In genomic region chr4:30380404-30380998, GRCh38 we compare ENCODE assay signal across 9 cellular contexts.
DNase-seq lines count a peak whose midpoint lies in the region; ATAC-seq and TF ChIP-seq lines count a peak whose summit lies in the region.
"Had no signal": no experiment of that assay in that cellular context is flagged by ENCODE, and none has a peak within 500 bp of the region (broad histone marks: within the 10 kb centered on the region; RNA-seq: fewer than 3 reads in every experiment).

No MANE protein-coding gene starts in this region.

- H3K27ac Mint-ChIP-seq in endodermal cell: no peak overlapping the region
- H3K27ac Mint-ChIP-seq in CD4-positive, alpha-beta T cell: no peak overlapping the region
- H3K27ac Mint-ChIP-seq: activated B cell treated with CpG ODN at 0.5 μM for 24 hours had no signal

- H3K4me3 Mint-ChIP-seq in endodermal cell: no peak overlapping the region
- H3K4me3 Mint-ChIP-seq in CD4-positive, alpha-beta T cell: no peak overlapping the region
- H3K4me3 Mint-ChIP-seq: activated B cell treated with CpG ODN at 0.5 μM for 24 hours had no signal

- POLR2A ChIA-PET in CD4-positive, alpha-beta T cell (lab: Charles Lee): no interaction called here

- H3K4me3 ChIP-seq in endodermal cell (ENCODE audit: low read length): no peak overlapping the region

- peaks cover 2% of the 10 kb centered on the region for H3K9me3 Mint-ChIP-seq in endodermal cell
- H3K9me3 Mint-ChIP-seq in CD4-positive, alpha-beta T cell: peaks cover 9% of the 10 kb centered on the region

- H3K4me1 ChIP-seq in endodermal cell (ENCODE audit: control insufficient read depth, insufficient read depth, low read length): no peaks in the 10 kb centered on the region

- DNase-seq in DMS114 treated with DMSO at 0.1 percent for 48 hours (lab: John Stamatoyannopoulos, UW; ENCODE audit: unreplicated experiment) (peak; percentile 26), OCI-M1 (lab: John Stamatoyannopoulos, UW) (peak; percentile 86), endodermal cell (peak; percentile 88), non-pigmented ciliary epithelial cell (ENCODE audit: low read depth) (peak; percentile 31), NCI-H2107 (lab: John Stamatoyannopoulos, UW) (no peak)
- no peak for DNase-seq in CD4-positive, alpha-beta T cell
- DNase-seq: activated B cell treated with CpG ODN at 0.5 μM for 24 hours had no signal

- ATAC-seq in GM19328 (IDR thresholded peaks at IDR 0.05; ENCODE audit: unreplicated experiment) (peak; percentile 90), HG03565 (IDR thresholded peaks at IDR 0.05; ENCODE audit: unreplicated experiment) (peak; percentile 96)
- no peak for ATAC-seq in CD4-positive, alpha-beta T cell (ENCODE audit: poor library complexity)

- no peaks in the 10 kb centered on the region for H3K4me1 Mint-ChIP-seq in endodermal cell
- no peaks in the 10 kb centered on the region for H3K4me1 Mint-ChIP-seq in CD4-positive, alpha-beta T cell (ENCODE audit: low read depth)
- H3K4me1 Mint-ChIP-seq: activated B cell treated with CpG ODN at 0.5 μM for 24 hours had no signal

- 45 to 50% methylated on average over 3 to 6 of the region's 6 CpGs for WGBS in endodermal cell (ENCODE audit: insufficient coverage in 1 of 2, insufficient read length in 1 of 2), 2 experiments

- no peaks in the 10 kb centered on the region for H3K36me3 ChIP-seq in endodermal cell (ENCODE audit: control insufficient read depth, insufficient read depth, low read length)

- CTCF ChIA-PET in CD4-positive, alpha-beta T cell (lab: Charles Lee): no interaction called here

- no peaks in the 10 kb centered on the region for H3K27me3 ChIP-seq in endodermal cell (ENCODE audit: control insufficient read depth, insufficient read depth, low read length, poor library complexity, severe bottlenecking)
- no peaks in the 10 kb centered on the region for H3K27me3 ChIP-seq in CD4-positive, alpha-beta T cell (ENCODE audit: control insufficient read depth, insufficient read depth, low read length)

- no peak overlapping the region for H3K9ac ChIP-seq in endodermal cell (ENCODE audit: extremely low read depth, low read length, poor library complexity, severe bottlenecking)

- intact Hi-C loops in CD4-positive, alpha-beta T cell (cut with DNase I, micrococcal nuclease): no loop called here

- peak; percentile 96 for TF ChIP-seq CTCF in endodermal cell (conservative IDR thresholded peaks at IDR 0.05)
- TF ChIP-seq CTCF in CD4-positive, alpha-beta T cell (IDR thresholded peaks at IDR 0.05): no peak

- no peaks in the 10 kb centered on the region for H3K27me3 Mint-ChIP-seq in endodermal cell (ENCODE audit: insufficient read depth)
- no peaks in the 10 kb centered on the region for H3K27me3 Mint-ChIP-seq in CD4-positive, alpha-beta T cell
- H3K27me3 Mint-ChIP-seq: activated B cell treated with CpG ODN at 0.5 μM for 24 hours had no signal

- H3K9me3 ChIP-seq in endodermal cell (ENCODE audit: control insufficient read depth, low read length): no peaks in the 10 kb centered on the region
- H3K9me3 ChIP-seq in CD4-positive, alpha-beta T cell (ENCODE audit: control insufficient read depth, low read length): no peaks in the 10 kb centered on the region

- no peak overlapping the region for H3K27ac ChIP-seq in endodermal cell (ENCODE audit: low read depth, low read length)
- H3K27ac ChIP-seq in CD4-positive, alpha-beta T cell (ENCODE audit: low read depth, low read length): no peak overlapping the region

- H3K36me3 Mint-ChIP-seq in endodermal cell (ENCODE audit: low read depth): no peaks in the 10 kb centered on the region
- no peaks in the 10 kb centered on the region for H3K36me3 Mint-ChIP-seq in CD4-positive, alpha-beta T cell (ENCODE audit: low read depth)

Comparison
In these comparisons a context has a peak if more than half of its experiments do, and no peak if none do; other contexts are left out.
1. DNase-seq: peak in DMS114 treated with DMSO at 0.1 percent for 48 hours (single experiment), OCI-M1 (single experiment), endodermal cell (single experiment) and non-pigmented ciliary epithelial cell (single experiment); none in CD4-positive, alpha-beta T cell (0 of 10) and NCI-H2107 (single experiment).